In genomic region chr9:110213413-110214044, GRCh38 we compare ENCODE assay signal across 14 cellular contexts. TPM values are rescaled to one million over a fixed set of nuclear protein-coding genes. Genes with fewer than 3 reads are reported as not detected.
"Had no signal": no experiment of that assay in that cellular context is flagged by ENCODE, and none has a peak within 500 bp of the region (broad histone marks: within the 10 kb centered on the region; RNA-seq: fewer than 3 reads in every experiment).

No MANE protein-coding gene starts in this region.

- H3K27ac ChIP-seq: SK-N-MC had no signal

- DNase-seq: activated CD4-positive, alpha-beta T cell treated with anti-CD3 and anti-CD28 coated beads for 48 hours; activated naive CD4-positive, alpha-beta T cell treated with Interleukin-2 at 50 U/mL for 16 hours; effector memory CD8-positive, alpha-beta T cell; erythroblast; hypothalamus; left cardiac atrium; mesendoderm; posterior cingulate gyrus; right cardiac atrium; stimulated activated CD4-positive, alpha-beta T cell treated with anti-CD3 and anti-CD28 coated beads, Interleukin-1b, Interleukin-23, amount 100 ng/mL, for 48 hours; stimulated activated naive B cell treated with anti-CD40 and anti-IgM and Interleukin-4, amounts not matched to agents 10 μg/mL and 1 μg/mL and 100 μg/mL, for 72 hours; substantia nigra had no signal

- ATAC-seq: effector memory CD8-positive, alpha-beta T cell; left cardiac atrium; right cardiac atrium; stimulated activated naive B cell treated with anti-CD40 and anti-IgM and Interleukin-4, amounts not matched to agents 10 μg/mL and 1 μg/mL and 100 μg/mL, for 72 hours had no signal

- H3K4me3 ChIP-seq: SK-N-MC had no signal

RNA-seq across cellular contexts. Expression of gene C9orf152, which starts 5.6 kb away (rescaled TPM):
- total RNA-seq: left cardiac atrium; right cardiac atrium; T-helper 1 cell treated with Interleukin-12 subunit alpha and Interleukin-12 subunit beta and Interleukin-4 antibody, amounts not matched to agents 30 ng/mL and 1 ng/mL, for 36 hours had no signal
- polyA plus RNA-seq: right cardiac atrium had no signal
